In genomic region chr10:75106242-75106641, GRCh38 we compare ENCODE assay signal across 1 cellular context.
A peak's percentile ranks its signal among the peaks of the same experiment; 100 is the strongest.
TF ChIP-seq lines count a peak whose summit lies in the region.

No MANE protein-coding gene starts in this region.

TF ChIP-seq in H1, 55 proteins besides CTCF, POLR2A, EP300 and RAD21:
- TF ChIP-seq RXRA (IDR thresholded peaks at IDR 0.05; ENCODE audit: insufficient read depth, low read depth, low read length) (no peak), TAF1 (IDR thresholded peaks at IDR 0.05; ENCODE audit: low read depth, low read length) (no peak), FOSL1 (IDR thresholded peaks at IDR 0.05; ENCODE audit: insufficient read depth, low read depth, low read length) (no peak), MAX (IDR thresholded peaks at IDR 0.05) (0 out of 2 replicates have a peak, but pooled peaks have one; percentile 18), BRCA1 (IDR thresholded peaks at IDR 0.05; ENCODE audit: low read depth, low read length) (no peak), JUND (IDR thresholded peaks at IDR 0.05; ENCODE audit: low read length) (no peak), EZH2 (IDR thresholded peaks at IDR 0.05; ENCODE audit: low read depth, low read length, severe bottlenecking) (no peak), NANOG (IDR thresholded peaks at IDR 0.05; ENCODE audit: insufficient read depth, low read depth, low read length, poor library complexity, severe bottlenecking) (peak; percentile 61), CTBP2 (IDR thresholded peaks at IDR 0.05; ENCODE audit: borderline replicate concordance, insufficient read depth, insufficient read length, low read length) (no peak), SP1 (IDR thresholded peaks at IDR 0.05; ENCODE audit: low read depth, low read length) (0 out of 2 replicates have a peak, but pooled peaks have one; percentile 66), CBX5 (IDR thresholded peaks at IDR 0.05; ENCODE audit: low read depth, low read length) (no peak), NRF1 (IDR thresholded peaks at IDR 0.05; ENCODE audit: low read depth, low read length) (no peak), GABPA (IDR thresholded peaks at IDR 0.05; ENCODE audit: borderline replicate concordance, insufficient read depth, low read length) (no peak), SIN3A (conservative IDR thresholded peaks at IDR 0.05 in 1 of 2, IDR thresholded peaks at IDR 0.05 in 1 of 2; ENCODE audit: low read depth in 1 of 2, low read length in 2 of 2) (no peak), BACH1 (IDR thresholded peaks at IDR 0.05; ENCODE audit: low read length) (no peak), CHD2 (IDR thresholded peaks at IDR 0.05; ENCODE audit: low read length) (no peak), KDM5A (IDR thresholded peaks at IDR 0.05; ENCODE audit: low read length) (no peak), RFX5 (IDR thresholded peaks at IDR 0.05; ENCODE audit: borderline replicate concordance, low read depth, low read length) (no peak), PHF8 (conservative IDR thresholded peaks at IDR 0.05; ENCODE audit: low read depth, low read length) (no peak), ATF2 (IDR thresholded peaks at IDR 0.05; ENCODE audit: low read length) (0 out of 2 replicates have a peak, but pooled peaks have one; percentile 57), SP2 (IDR thresholded peaks at IDR 0.05; ENCODE audit: low read length) (no peak), POU5F1 (IDR thresholded peaks at IDR 0.05; ENCODE audit: low read depth, low read length) (0 out of 2 replicates have a peak, but pooled peaks have one; percentile 32), USF2 (IDR thresholded peaks at IDR 0.05; ENCODE audit: low read length) (no peak), KDM4A (IDR thresholded peaks at IDR 0.05; ENCODE audit: low read depth, low read length, severe bottlenecking) (peak; percentile 13), CHD7 (IDR thresholded peaks at IDR 0.05; ENCODE audit: insufficient replicate concordance, low read length) (no peak), SRF (IDR thresholded peaks at IDR 0.05; ENCODE audit: low read depth, low read length) (no peak), JUN (IDR thresholded peaks at IDR 0.05; ENCODE audit: low read depth, low read length) (no peak), ZNF274 (IDR thresholded peaks at IDR 0.05; ENCODE audit: borderline replicate concordance, extremely low read depth, low read length) (no peak), KDM1A (IDR thresholded peaks at IDR 0.05; ENCODE audit: borderline replicate concordance, low read length) (no peak), POLR2AphosphoS5 (IDR thresholded peaks at IDR 0.05; ENCODE audit: low read depth, low read length) (no peak), MAFK (IDR thresholded peaks at IDR 0.05; ENCODE audit: low read depth, low read length) (no peak), TEAD4 (IDR thresholded peaks at IDR 0.05; ENCODE audit: low read depth, low read length) (no peak), HDAC2 (IDR thresholded peaks at IDR 0.05; ENCODE audit: borderline replicate concordance in 1 of 2, low read depth in 2 of 2, low read length in 2 of 2) (peak in 1 of 2 experiments; percentile 41; a peak in 1 of 4 replicates), ASH2L (IDR thresholded peaks at IDR 0.05; ENCODE audit: low read length) (no peak), SIX5 (IDR thresholded peaks at IDR 0.05; ENCODE audit: low read depth, low read length) (no peak), SIRT6 (IDR thresholded peaks at IDR 0.05; ENCODE audit: low read length) (no peak), YY1 (IDR thresholded peaks at IDR 0.05; ENCODE audit: low read depth, low read length) (peak; percentile 71; the same call in 1 of the 2 replicates), CBX8 (IDR thresholded peaks at IDR 0.05; ENCODE audit: borderline replicate concordance, low read depth, low read length) (no peak), TAF7 (optimal IDR thresholded peaks at IDR 0.05; ENCODE audit: borderline replicate concordance, low read depth, low read length) (no peak), CHD1 (IDR thresholded peaks at IDR 0.05; ENCODE audit: low read depth, low read length) (no peak), BCL11A (IDR thresholded peaks at IDR 0.05; ENCODE audit: low read depth in 2 of 2, low read length in 2 of 2) (no peak), EGR1 (IDR thresholded peaks at IDR 0.05; ENCODE audit: borderline replicate concordance, low read depth, low read length) (no peak; the same call in 1 of the 2 replicates), HDAC6 (IDR thresholded peaks at IDR 0.05; ENCODE audit: low read depth, low read length) (no peak)
